Comparison of ENCODE assay signal across 16 cellular contexts in genomic region chr5:96113170-96113939, GRCh38.
DNase-seq lines count a peak whose midpoint lies in the region; ATAC-seq, FAIRE-seq and TF ChIP-seq lines count a peak whose summit lies in the region.
"Had no signal": no experiment of that assay in that cellular context is flagged by ENCODE, and none has a peak within 500 bp of the region (broad histone marks: within the 10 kb centered on the region; RNA-seq: fewer than 3 reads in every experiment).

No MANE protein-coding gene starts in this region.

- no peak overlapping the region for H3K9ac ChIP-seq in H1 (replicated peaks in 1 of 4; ENCODE audit: extremely low read depth in 1 of 4, low read depth in 3 of 4, low read length in 3 of 4)

- H3K4me2 ChIP-seq in H1 (ENCODE audit: insufficient read depth in 1 of 2, low read depth in 2 of 2, low read length in 2 of 2) = no peak overlapping the region

- CTCF ChIA-PET in H1 (lab: Charles Lee; ENCODE audit: partially characterized antibody) = no interaction called here

- FAIRE-seq in HTR-8/SVneo (lab: Jason Lieb, UNC) = peak; percentile 20
- FAIRE-seq in H1 (lab: Jason Lieb, UNC) = no peak
- FAIRE-seq in pancreas (lab: Jason Lieb, UNC) = no peak

- no peak overlapping the region for H2BK120ac ChIP-seq in H1 (replicated peaks; ENCODE audit: low read depth, low read length)

- H3K4me1 ChIP-seq in H1 (replicated peaks in 1 of 4; ENCODE audit: control insufficient read depth in 3 of 4, insufficient read depth in 4 of 4, low read length in 3 of 4) (no peaks in the 10 kb centered on the region), pancreas (peaks cover 41 to 74% (median 51%) of the 10 kb centered on the region in 3 donors)

- H3K56ac ChIP-seq in H1 (replicated peaks; ENCODE audit: insufficient read length, low read depth, low read length) = no peak overlapping the region

- H2BK15ac ChIP-seq in H1 (ENCODE audit: low read length) = no peak overlapping the region

- H2AFZ ChIP-seq in H1 (ENCODE audit: low read length) = peak overlapping the region; percentile 16; the same call in 1 of the 2 replicates

- no peak for TF ChIP-seq CTCF in H1 (IDR thresholded peaks at IDR 0.05; ENCODE audit: control extremely low read depth in 1 of 3, insufficient read depth in 1 of 3, low read depth in 1 of 3, low read length in 3 of 3)
- no peak for TF ChIP-seq CTCF in pancreas (IDR thresholded peaks at IDR 0.05)

- no peak for TF ChIP-seq RAD21 in H1 (IDR thresholded peaks at IDR 0.05 in 1 of 2, conservative IDR thresholded peaks at IDR 0.05 in 1 of 2; ENCODE audit: low read depth in 2 of 2, low read length in 2 of 2)

- intact Hi-C loops in pancreas (cut with DNase I) = loop anchor here in 1 of 3 donors (10.0 kb wide), 1 partner anchor 221 kb away; no protein-coding TSS in a partner anchor

- H3K27ac Mint-ChIP-seq in T-helper 2 cell treated with Interferon-gamma antibody and Interleukin-4, amounts not matched to agents 5 μg/mL and 100 μg/mL, for 36 hours = no peak overlapping the region
- H3K27ac Mint-ChIP-seq: activated naive CD4-positive, alpha-beta T cell treated with anti-CD3 and anti-CD28 coated beads, Interleukin-2, amount 10 ng/mL, durations not matched to agents 7 days and 5 days; immature natural killer cell had no signal

- peaks cover 27% of the 10 kb centered on the region for H3K4me1 Mint-ChIP-seq in T-helper 2 cell treated with Interferon-gamma antibody and Interleukin-4, amounts not matched to agents 5 μg/mL and 100 μg/mL, for 36 hours (ENCODE audit: low read depth)
- H3K4me1 Mint-ChIP-seq: immature natural killer cell had no signal

- H3K4ac ChIP-seq in H1 (replicated peaks; ENCODE audit: insufficient read length, low read depth, low read length) = no peak overlapping the region

- WGBS in H1 (ENCODE audit: extremely low coverage in 1 of 2, insufficient coverage in 1 of 2, insufficient read length in 1 of 2, insufficient replicate concordance in 2 of 2, low coverage in 1 of 2, low lambda C conversion rate in 2 of 2, missing lambda C conversion rate in 1 of 2), 2 experiments = 88% methylated on average over 2 of the region's 2 CpGs; no CpG with 5 or more reads in 1 of the 2 experiments
- WGBS in pancreas, 2 donors = 28 to 44% methylated on average over 2 of the region's 2 CpGs

- no peak for TF ChIP-seq EP300 in H1 (IDR thresholded peaks at IDR 0.05; ENCODE audit: borderline replicate concordance in 1 of 2, low read depth in 2 of 2, low read length in 2 of 2)

- H3K4me3 ChIP-seq in H1 (ENCODE audit: extremely low read depth in 1 of 4, insufficient read depth in 2 of 4, low read depth in 3 of 4, low read length in 4 of 4) (no peak overlapping the region), pancreas (no peak overlapping the region)
- H3K4me3 ChIP-seq: thoracic aorta had no signal

- H3K27me3 ChIP-seq in H1 (replicated peaks in 1 of 4; ENCODE audit: control insufficient read depth in 3 of 4, extremely low read depth in 1 of 4, insufficient read depth in 3 of 4, low read length in 3 of 4) (peaks cover 0 to 1% (median 0%) of the 10 kb centered on the region in 4 experiments; a peak in 1 of 7 replicates), pancreas (no peaks in the 10 kb centered on the region)

- H2BK5ac ChIP-seq in H1 (ENCODE audit: low read depth, low read length) = no peak overlapping the region

- no peak overlapping the region for H3K23ac ChIP-seq in H1 (ENCODE audit: insufficient read length)

- H3K9me3 Mint-ChIP-seq in T-helper 2 cell treated with Interferon-gamma antibody and Interleukin-4, amounts not matched to agents 5 μg/mL and 100 μg/mL, for 36 hours = no peaks in the 10 kb centered on the region
- H3K9me3 Mint-ChIP-seq: activated naive CD4-positive, alpha-beta T cell treated with anti-CD3 and anti-CD28 coated beads, Interleukin-2, amount 10 ng/mL, durations not matched to agents 7 days and 5 days; immature natural killer cell had no signal

- H4K91ac ChIP-seq in H1 (replicated peaks; ENCODE audit: insufficient read length, low read length) = no peak overlapping the region

- ATAC-seq in pancreas = peak; percentile 86 to 95 (median 90)

- H3K23me2 ChIP-seq in H1 (ENCODE audit: low read depth, low read length) = no peaks in the 10 kb centered on the region

- no peak for TF ChIP-seq POLR2A in H1 (IDR thresholded peaks at IDR 0.05; ENCODE audit: control extremely low read depth in 1 of 2, low read depth in 2 of 2, low read length in 2 of 2)

- no peaks in the 10 kb centered on the region for H3K79me1 ChIP-seq in H1 (ENCODE audit: low read depth, low read length)

- POLR2A ChIA-PET in H1 (lab: Charles Lee; ENCODE audit: partially characterized antibody) = no interaction called here

- no peak overlapping the region for H3K18ac ChIP-seq in H1 (ENCODE audit: extremely low read depth, low read length)

- no peak overlapping the region for H3K4me3 Mint-ChIP-seq in T-helper 2 cell treated with Interferon-gamma antibody and Interleukin-4, amounts not matched to agents 5 μg/mL and 100 μg/mL, for 36 hours
- H3K4me3 Mint-ChIP-seq: activated naive CD4-positive, alpha-beta T cell treated with anti-CD3 and anti-CD28 coated beads, Interleukin-2, amount 10 ng/mL, durations not matched to agents 7 days and 5 days; immature natural killer cell had no signal

- H4K20me1 ChIP-seq in H1 (replicated peaks in 1 of 2; ENCODE audit: control insufficient read depth in 1 of 2, insufficient read depth in 2 of 2, low read length in 2 of 2) = no peaks in the 10 kb centered on the region

- peak; percentile 38 for DNase-seq in DMS 273 (lab: John Stamatoyannopoulos, UW; ENCODE audit: unreplicated experiment)
- no peak for DNase-seq in DMS 273 treated with DMSO at 0.1 percent for 48 hours (lab: John Stamatoyannopoulos, UW)
- DNase-seq in HTR-8/SVneo (ENCODE audit: insufficient read length, low spot score) = no peak
- no peak for DNase-seq in H1 (ENCODE audit: low read depth in 1 of 2, low spot score in 2 of 2)
- DNase-seq in pancreas = peak; percentile 48 to 79 (median 61)
- DNase-seq in mesenteric fat pad (ENCODE audit: low spot score) = no peak
- no peak for DNase-seq in T-helper 2 cell treated with Interferon-gamma antibody and Interleukin-4, amounts not matched to agents 5 μg/mL and 100 μg/mL, for 36 hours (ENCODE audit: low spot score)
- DNase-seq in SK-N-DZ (ENCODE audit: low spot score) = no peak
- DNase-seq: 8988T; activated CD4-positive, CD25-positive, alpha-beta regulatory T cell; activated naive CD4-positive, alpha-beta T cell treated with anti-CD3 and anti-CD28 coated beads, Interleukin-2, amount 10 ng/mL, durations not matched to agents 7 days and 5 days; Calu3; immature natural killer cell; NCI-H1092 treated with DMSO at 0.1 percent for 48 hours; NCI-H510A had no signal

- H3K36me3 Mint-ChIP-seq in T-helper 2 cell treated with Interferon-gamma antibody and Interleukin-4, amounts not matched to agents 5 μg/mL and 100 μg/mL, for 36 hours (ENCODE audit: low read depth) = no peaks in the 10 kb centered on the region
- H3K36me3 Mint-ChIP-seq: activated naive CD4-positive, alpha-beta T cell treated with anti-CD3 and anti-CD28 coated beads, Interleukin-2, amount 10 ng/mL, durations not matched to agents 7 days and 5 days; immature natural killer cell had no signal

- no peak overlapping the region for H2BK12ac ChIP-seq in H1 (ENCODE audit: low read depth, low read length)

- H4K8ac ChIP-seq in H1 (ENCODE audit: extremely low read depth, insufficient read depth, low read length) = no peak overlapping the region

- H3K27ac ChIP-seq in H1 (ENCODE audit: low read depth, low read length) (no peak overlapping the region), pancreas (peak overlapping the region in 3 of 4 donors; percentile 39 to 54 (median 50))

- H2BK20ac ChIP-seq in H1 (ENCODE audit: low read length) = no peak overlapping the region

- H3K14ac ChIP-seq in H1 (ENCODE audit: insufficient read length) = no peak overlapping the region

- H4K5ac ChIP-seq in H1 (ENCODE audit: insufficient read length, low read depth, low read length) = no peak overlapping the region

- no peaks in the 10 kb centered on the region for H3K27me3 Mint-ChIP-seq in T-helper 2 cell treated with Interferon-gamma antibody and Interleukin-4, amounts not matched to agents 5 μg/mL and 100 μg/mL, for 36 hours (ENCODE audit: low read depth)
- H3K27me3 Mint-ChIP-seq: activated naive CD4-positive, alpha-beta T cell treated with anti-CD3 and anti-CD28 coated beads, Interleukin-2, amount 10 ng/mL, durations not matched to agents 7 days and 5 days had no signal

- H2AK5ac ChIP-seq in H1 (ENCODE audit: low read depth, low read length) = no peak overlapping the region

- no peaks in the 10 kb centered on the region for H3K36me3 ChIP-seq in H1 (ENCODE audit: control insufficient read depth in 2 of 4, insufficient read depth in 4 of 4, low read length in 3 of 4)
- H3K36me3 ChIP-seq in pancreas = no peaks in the 10 kb centered on the region
- H3K36me3 ChIP-seq: thoracic aorta had no signal

- peaks cover 3 to 6% of the 10 kb centered on the region in 2 experiments; a peak in 1 of 4 replicates for H3K9me3 ChIP-seq in H1 (ENCODE audit: insufficient read depth in 2 of 2, low read depth in 1 of 2, low read length in 1 of 2)
- H3K9me3 ChIP-seq in pancreas = no peaks in the 10 kb centered on the region
- H3K9me3 ChIP-seq: thoracic aorta had no signal

- no peaks in the 10 kb centered on the region for H3K79me2 ChIP-seq in H1 (ENCODE audit: control insufficient read depth in 1 of 2, insufficient read depth in 2 of 2, low read length in 2 of 2)

TF ChIP-seq in H1, 55 proteins besides CTCF, POLR2A, EP300 and RAD21 (continues in another document):
- TF ChIP-seq TEAD4 (IDR thresholded peaks at IDR 0.05; ENCODE audit: low read depth, low read length) (no peak), FOSL1 (IDR thresholded peaks at IDR 0.05; ENCODE audit: insufficient read depth, low read depth, low read length) (no peak), SRF (IDR thresholded peaks at IDR 0.05; ENCODE audit: low read depth, low read length) (no peak), USF2 (IDR thresholded peaks at IDR 0.05; ENCODE audit: low read length) (no peak), TAF1 (IDR thresholded peaks at IDR 0.05; ENCODE audit: low read depth, low read length) (no peak), ATF3 (IDR thresholded peaks at IDR 0.05; ENCODE audit: insufficient read depth, low read depth, low read length) (no peak), NRF1 (IDR thresholded peaks at IDR 0.05; ENCODE audit: low read depth, low read length) (no peak), JUND (IDR thresholded peaks at IDR 0.05; ENCODE audit: low read length) (no peak)

Comparison
In these comparisons a context has a peak if more than half of its experiments do, and no peak if none do; other contexts are left out.
1. DNase-seq: peak in DMS 273 (single experiment) and pancreas (6 of 6); none in DMS 273 treated with DMSO at 0.1 percent for 48 hours (single experiment), HTR-8/SVneo (single experiment), H1 (0 of 2), mesenteric fat pad (single experiment), T-helper 2 cell treated with Interferon-gamma antibody and Interleukin-4, amounts not matched to agents 5 μg/mL and 100 μg/mL, for 36 hours (single experiment) and SK-N-DZ (single experiment).